In genomic region chr12:112714166-112714565, GRCh38 we compare ENCODE assay signal across 17 cellular contexts.
"Had no signal": no experiment of that assay in that cellular context is flagged by ENCODE, and none has a peak within 500 bp of the region (broad histone marks: within the 10 kb centered on the region; RNA-seq: fewer than 3 reads in every experiment).

No MANE protein-coding gene starts in this region.

- H3K4me3 Mint-ChIP-seq: dendritic cell treated with granulocyte-macrophage colony-stimulating factor and Interleukin-4, amounts not matched to agents 40 ng/mL and 50 ng/mL, for 4 days; immature natural killer cell; memory B cell; natural killer cell treated with Interleukin-12 subunit alpha and Interleukin-12 subunit beta and Interleukin-15 and Interleukin-18, amount 100 ng/mL, for 72 hours; T-cell; type B pancreatic cell had no signal

- H3K4me1 Mint-ChIP-seq: immature natural killer cell, memory B cell had no signal

- H3K27me3 ChIP-seq: brain microvascular endothelial cell, sigmoid colon had no signal

- H3K9me3 ChIP-seq: psoas muscle, sigmoid colon, suprapubic skin had no signal

- ATAC-seq: psoas muscle, T-cell had no signal

- H3K27ac Mint-ChIP-seq: activated naive CD4-positive, alpha-beta T cell treated with anti-CD3 and anti-CD28 coated beads, Interleukin-2, amount 50 U/mL, for 72 hours; dendritic cell treated with granulocyte-macrophage colony-stimulating factor and Interleukin-4, amounts not matched to agents 40 ng/mL and 50 ng/mL, for 4 days; memory B cell; natural killer cell treated with Interleukin-12 subunit alpha and Interleukin-12 subunit beta and Interleukin-15 and Interleukin-18, amount 100 ng/mL, for 72 hours; T-cell; type B pancreatic cell had no signal

- H3K36me3 Mint-ChIP-seq: activated naive CD4-positive, alpha-beta T cell treated with anti-CD3 and anti-CD28 coated beads, Interleukin-2, amount 50 U/mL, for 72 hours; immature natural killer cell; memory B cell; natural killer cell treated with Interleukin-12 subunit alpha and Interleukin-12 subunit beta and Interleukin-15 and Interleukin-18, amount 100 ng/mL, for 72 hours; T-cell; type B pancreatic cell had no signal

- H3K36me3 ChIP-seq: brain microvascular endothelial cell, sigmoid colon, suprapubic skin, WERI-Rb-1 had no signal

- H3K4me1 ChIP-seq: psoas muscle, sigmoid colon, suprapubic skin had no signal

- H3K27ac ChIP-seq: brain microvascular endothelial cell, psoas muscle, sigmoid colon, suprapubic skin, WERI-Rb-1 had no signal

- DNase-seq: activated CD4-positive, alpha-beta T cell treated with anti-CD3 and anti-CD28 coated beads for 4 hours; activated CD8-positive, alpha-beta memory T cell treated with anti-CD3 and anti-CD28 coated beads for 24 hours; brain microvascular endothelial cell; cerebellar nuclear complex; immature natural killer cell; psoas muscle; sigmoid colon; stimulated activated CD4-positive, alpha-beta T cell treated with anti-CD3 and anti-CD28 coated beads, Interleukin-2, amount 100 ng/mL, for 24 hours; stimulated activated naive CD4-positive, alpha-beta T cell; T-cell; WERI-Rb-1 had no signal

- H3K9me3 Mint-ChIP-seq: activated naive CD4-positive, alpha-beta T cell treated with anti-CD3 and anti-CD28 coated beads, Interleukin-2, amount 50 U/mL, for 72 hours; immature natural killer cell; natural killer cell treated with Interleukin-12 subunit alpha and Interleukin-12 subunit beta and Interleukin-15 and Interleukin-18, amount 100 ng/mL, for 72 hours had no signal

- H3K4me3 ChIP-seq: psoas muscle, sigmoid colon, suprapubic skin had no signal
